Comparison of ENCODE assay signal across 16 cellular contexts in genomic region chr3:71565326-71565725, GRCh38. TPM values are rescaled to one million over a fixed set of nuclear protein-coding genes. Genes with fewer than 3 reads are reported as not detected.
DNase-seq lines count a peak whose midpoint lies in the region; FAIRE-seq and TF ChIP-seq lines count a peak whose summit lies in the region.
"Had no signal": no experiment of that assay in that cellular context is flagged by ENCODE, and none has a peak within 500 bp of the region (broad histone marks: within the 10 kb centered on the region; RNA-seq: fewer than 3 reads in every experiment).

No MANE protein-coding gene starts in this region.

- DNase-seq in breast epithelium (ENCODE audit: low spot score in 2 of 2) (no peak), MCF 10A (ENCODE audit: unreplicated experiment) (no peak), NCI-H524 (lab: John Stamatoyannopoulos, UW) (peak; percentile 48 to 91), chondrocyte (ENCODE audit: low spot score) (no peak), HTR-8/SVneo (ENCODE audit: insufficient read length, low spot score) (no peak), superior temporal gyrus (ENCODE audit: extremely low spot score) (no peak)
- no peak for DNase-seq in stimulated activated CD4-positive, alpha-beta T cell treated with anti-CD3 and anti-CD28 coated beads, Interleukin-2, amount 100 ng/mL, for 24 hours
- DNase-seq: CD8-positive, alpha-beta T cell; COR-L47; DMS53 had no signal

- H3K27me3 ChIP-seq in breast epithelium, result no peaks in the 10 kb centered on the region

- no peaks in the 10 kb centered on the region for H3K9me3 ChIP-seq in breast epithelium
- H3K9me3 ChIP-seq: A549, HAP-1 had no signal

- H3K4me3 ChIP-seq in breast epithelium, result no peak overlapping the region
- H3K4me3 ChIP-seq: A549, HAP-1 had no signal

- H3K36me3 ChIP-seq in breast epithelium, result no peaks in the 10 kb centered on the region
- H3K36me3 ChIP-seq: HAP-1 had no signal

- H3K27me3 Mint-ChIP-seq in MCF 10A (ENCODE audit: insufficient read depth, unreplicated experiment) (no peaks in the 10 kb centered on the region), chondrocyte (ENCODE audit: low read depth) (no peaks in the 10 kb centered on the region)

- CTCF ChIA-PET in MCF 10A (lab: Yijun Ruan, JAX), result interaction anchor here (0.6 to 0.7 kb wide), 2 partner anchors 116 to 294 kb away, joined by 3 read pairs; no protein-coding TSS in a partner anchor

- no TSS peak for BruUV-seq in MCF 10A (replicated peaks; lab: Mats Ljungman, UMichigan)

- intact Hi-C loops in breast epithelium (cut with DNase I; ENCODE audit: low total_unique reads), result no loop called here
- intact Hi-C loops in MCF 10A (cut with micrococcal nuclease), result no loop called here

- POLR2A ChIA-PET in MCF 10A (lab: Yijun Ruan, JAX), result interaction anchor here (0.9 kb wide), 1 partner anchor 13 kb away, joined by 3 read pairs; no protein-coding TSS in a partner anchor

- H3K9me3 Mint-ChIP-seq in MCF 10A (ENCODE audit: unreplicated experiment) (no peaks in the 10 kb centered on the region), chondrocyte (ENCODE audit: low read depth) (peaks cover 4% of the 10 kb centered on the region)
- H3K9me3 Mint-ChIP-seq: CD14-positive monocyte had no signal

- H3K36me3 Mint-ChIP-seq in MCF 10A (ENCODE audit: insufficient read depth, unreplicated experiment), result peaks cover 25% of the 10 kb centered on the region
- H3K36me3 Mint-ChIP-seq in chondrocyte (ENCODE audit: low read depth), result peaks cover 24% of the 10 kb centered on the region

- H3K4me1 Mint-ChIP-seq in MCF 10A (ENCODE audit: insufficient read depth, unreplicated experiment), result peaks cover 22% of the 10 kb centered on the region
- peaks cover 69% of the 10 kb centered on the region for H3K4me1 Mint-ChIP-seq in chondrocyte (ENCODE audit: low read depth)

- no peak for FAIRE-seq in HTR-8/SVneo (lab: Jason Lieb, UNC)
- FAIRE-seq: A549, D721Med, H1, HepG2 had no signal

- H3K27ac Mint-ChIP-seq in MCF 10A (ENCODE audit: low read depth, unreplicated experiment), result no peak overlapping the region
- H3K27ac Mint-ChIP-seq in chondrocyte (ENCODE audit: unreplicated experiment), result peak overlapping the region; percentile 41
- H3K27ac Mint-ChIP-seq: CD8-positive, alpha-beta T cell had no signal

- peaks cover 0 to 5% of the 10 kb centered on the region in 2 donors for H3K4me1 ChIP-seq in breast epithelium
- H3K4me1 ChIP-seq: A549, HAP-1 had no signal

- TF ChIP-seq CTCF in breast epithelium (IDR thresholded peaks at IDR 0.05) (no peak), MCF 10A (IDR thresholded peaks at IDR 0.05; ENCODE audit: unreplicated experiment) (no peak), chondrocyte (IDR thresholded peaks at IDR 0.05) (no peak)

- no peak for TF ChIP-seq POLR2A in breast epithelium (IDR thresholded peaks at IDR 0.05)

- peak overlapping the region; percentile 22 to 59 for H3K27ac ChIP-seq in breast epithelium
- H3K27ac ChIP-seq: A549 had no signal

- H3K4me3 Mint-ChIP-seq in MCF 10A (ENCODE audit: unreplicated experiment) (no peak overlapping the region), chondrocyte (ENCODE audit: unreplicated experiment) (no peak overlapping the region)
- H3K4me3 Mint-ChIP-seq: CD14-positive monocyte; CD8-positive, alpha-beta T cell had no signal

RNA-seq across cellular contexts. Expression of gene FOXP1, which starts 18.2 kb away (rescaled TPM):
- 100 to 1,000 TPM in 2 of 3 donors, 10 to 100 TPM in 1; 61.9 to 267 (median 146) TPM for total RNA-seq in breast epithelium
- total RNA-seq in MCF 10A (2022), result 49.0 and 51.1 TPM in 2 replicates
- 206 to 249 TPM (median 220 TPM) in 3 replicates for total RNA-seq in chondrocyte

Comparison
In these comparisons a context has a peak if more than half of its experiments do, and no peak if none do; other contexts are left out.
1. DNase-seq: peak in NCI-H524 (2 of 2); none in breast epithelium (0 of 2), MCF 10A (single experiment), chondrocyte (single experiment), HTR-8/SVneo (single experiment), superior temporal gyrus (single experiment) and stimulated activated CD4-positive, alpha-beta T cell treated with anti-CD3 and anti-CD28 coated beads, Interleukin-2, amount 100 ng/mL, for 24 hours (0 of 2).